13 cellular contexts compared by ENCODE assay signal in genomic region chr3:136925425-136926190, GRCh38. TPM values are rescaled to one million over a fixed set of nuclear protein-coding genes. Genes with fewer than 3 reads are reported as not detected.
A peak's percentile ranks its signal among the peaks of the same experiment; 100 is the strongest.
DNase-seq lines count a peak whose midpoint lies in the region; ATAC-seq and TF ChIP-seq lines count a peak whose summit lies in the region.
"Had no signal": no experiment of that assay in that cellular context is flagged by ENCODE, and none has a peak within 500 bp of the region (broad histone marks: within the 10 kb centered on the region; RNA-seq: fewer than 3 reads in every experiment).

No MANE protein-coding gene starts in this region.

- H3K9me2 ChIP-seq in SK-N-SH: 0 out of 2 replicates have a peak, but pooled peaks cover 2% of the 10 kb centered on the region

- H3K4me3 ChIP-seq in fibroblast of the aortic adventitia (ENCODE audit: low read depth, low read length) (no peak overlapping the region), lower lobe of right lung (no peak overlapping the region), SK-N-SH (ENCODE audit: low read depth in 2 of 2, low read length in 1 of 2) (no peak overlapping the region)
- H3K4me3 ChIP-seq: esophagus squamous epithelium, MG63 had no signal

- H3K27me3 ChIP-seq in CD4-positive, alpha-beta T cell (ENCODE audit: control insufficient read depth, insufficient read depth, low read length): no peaks in the 10 kb centered on the region
- H3K27me3 ChIP-seq in lower lobe of right lung (ENCODE audit: low read depth) (no peaks in the 10 kb centered on the region), SK-N-SH (ENCODE audit: insufficient read depth) (no peaks in the 10 kb centered on the region)
- H3K27me3 ChIP-seq: esophagus squamous epithelium, MG63 had no signal

- H3K27ac Mint-ChIP-seq in CD4-positive, alpha-beta T cell: peak overlapping the region; percentile 10

- no peak overlapping the region for H3K4me3 Mint-ChIP-seq in CD4-positive, alpha-beta T cell

- H3F3A ChIP-seq in SK-N-SH (replicated peaks; ENCODE audit: insufficient read depth): peaks cover 9% of the 10 kb centered on the region

- H3K9ac ChIP-seq in SK-N-SH: no peak overlapping the region

- H3K36me3 ChIP-seq in lower lobe of right lung: no peaks in the 10 kb centered on the region
- peaks cover 13 to 15% of the 10 kb centered on the region in 2 experiments for H3K36me3 ChIP-seq in SK-N-SH (replicated peaks in 1 of 2; ENCODE audit: control insufficient read depth in 1 of 2, insufficient read depth in 2 of 2, low read length in 1 of 2)

- H3K4me2 ChIP-seq in SK-N-SH: no peak overlapping the region

- TF ChIP-seq RAD21 in SK-N-SH (IDR thresholded peaks at IDR 0.05; ENCODE audit: low read length): no peak

- H3K4me1 ChIP-seq in lower lobe of right lung (peaks cover 29% of the 10 kb centered on the region), SK-N-SH (ENCODE audit: control insufficient read depth in 1 of 2, insufficient read depth in 2 of 2, low read depth in 1 of 2, low read length in 1 of 2) (no peaks in the 10 kb centered on the region; a peak in 1 of 4 replicates)
- H3K4me1 ChIP-seq: Caco-2 had no signal

- no peak for TF ChIP-seq EP300 in SK-N-SH (IDR thresholded peaks at IDR 0.05; ENCODE audit: borderline replicate concordance in 1 of 2, low read depth in 1 of 2, low read length in 1 of 2)

- no peak overlapping the region for H3K27ac ChIP-seq in CD4-positive, alpha-beta T cell (ENCODE audit: low read depth, low read length)
- H3K27ac ChIP-seq in lower lobe of right lung: no peak overlapping the region
- H3K27ac ChIP-seq in SK-N-SH (ENCODE audit: low read depth in 2 of 2, low read length in 1 of 2): no peak overlapping the region
- H3K27ac ChIP-seq: esophagus squamous epithelium had no signal

- POLR2A ChIA-PET in CD4-positive, alpha-beta T cell (lab: Charles Lee): interaction anchor here (0.9 to 3.0 kb wide), 2 partner anchors 27 to 63 kb away, joined by 3 to 12 read pairs; partner anchors contain the start of gene NCK1
- POLR2A ChIA-PET in SK-N-SH (lab: Yijun Ruan, JAX): no interaction called here

- H4K20me1 ChIP-seq in SK-N-SH (ENCODE audit: insufficient read depth): 0 out of 2 replicates have a peak, but pooled peaks cover 6% of the 10 kb centered on the region

- no peaks in the 10 kb centered on the region for H3K9me3 Mint-ChIP-seq in CD4-positive, alpha-beta T cell

- no peaks in the 10 kb centered on the region for H3K27me3 Mint-ChIP-seq in CD4-positive, alpha-beta T cell

- H3K4me1 Mint-ChIP-seq in CD4-positive, alpha-beta T cell (ENCODE audit: low read depth): peaks cover 75% of the 10 kb centered on the region

- CTCF ChIA-PET in CD4-positive, alpha-beta T cell (lab: Charles Lee): no interaction called here
- CTCF ChIA-PET in SK-N-SH (lab: Yijun Ruan, JAX): interaction anchor here (0.6 to 1.0 kb wide), 3 partner anchors 10 to 88 kb away, joined by 3 to 4 read pairs (median 4); no protein-coding TSS in a partner anchor

- H3K9me3 ChIP-seq in CD4-positive, alpha-beta T cell (ENCODE audit: control insufficient read depth, low read length): no peaks in the 10 kb centered on the region
- H3K9me3 ChIP-seq in lower lobe of right lung (no peaks in the 10 kb centered on the region), SK-N-SH (no peaks in the 10 kb centered on the region)
- H3K9me3 ChIP-seq: esophagus squamous epithelium had no signal

- intact Hi-C loops in CD4-positive, alpha-beta T cell (cut with DNase I, micrococcal nuclease): loop anchor here (2.0 to 10.0 kb wide), 2 partner anchors 13 to 171 kb away; partner anchors contain the start of gene STAG1 (in 1 of the 2)
- intact Hi-C loops in lower lobe of right lung (cut with DNase I): no loop called here

- peaks cover 55% of the 10 kb centered on the region for H3K79me2 ChIP-seq in SK-N-SH (ENCODE audit: insufficient read depth)

- peaks cover 34% of the 10 kb centered on the region for H3K36me3 Mint-ChIP-seq in CD4-positive, alpha-beta T cell (ENCODE audit: low read depth)

- DNase-seq in CD4-positive, alpha-beta T cell: no peak
- DNase-seq in fibroblast of the aortic adventitia (ENCODE audit: low read depth) (peak; percentile 7), lower lobe of right lung (no peak), SK-N-SH (no peak)
- DNase-seq: activated CD4-positive, alpha-beta T cell treated with anti-CD3 and anti-CD28 coated beads for 1 hour; activated gamma-delta T cell; Caco-2; esophagus squamous epithelium; MG63 had no signal

- TF ChIP-seq CTCF in CD4-positive, alpha-beta T cell (IDR thresholded peaks at IDR 0.05): no peak
- TF ChIP-seq CTCF in fibroblast of the aortic adventitia (IDR thresholded peaks at IDR 0.05; ENCODE audit: insufficient read depth, low read length) (no peak), lower lobe of right lung (IDR thresholded peaks at IDR 0.05) (no peak), SK-N-SH (IDR thresholded peaks at IDR 0.05) (no peak)

- H2AFZ ChIP-seq in SK-N-SH (ENCODE audit: low read depth): no peak overlapping the region

- 85% methylated on average over 7 of the region's 7 CpGs for WGBS in SK-N-SH (ENCODE audit: low lambda C conversion rate)

- no peak for ATAC-seq in CD4-positive, alpha-beta T cell (ENCODE audit: poor library complexity)
- ATAC-seq in GM19397 (IDR thresholded peaks at IDR 0.05; ENCODE audit: unreplicated experiment) (peak; percentile 58), HG03378 (IDR thresholded peaks at IDR 0.05; ENCODE audit: unreplicated experiment) (peak; percentile 45), lower lobe of right lung (no peak), GM21360 (IDR thresholded peaks at IDR 0.05; ENCODE audit: unreplicated experiment) (no peak), HG02884 (IDR thresholded peaks at IDR 0.05; ENCODE audit: unreplicated experiment) (no peak)

TF ChIP-seq in SK-N-SH, 30 proteins besides CTCF, POLR2A, EP300 and RAD21:
- TF ChIP-seq USF1 (IDR thresholded peaks at IDR 0.05; ENCODE audit: borderline replicate concordance, low read depth) (no peak), FOSL2 (IDR thresholded peaks at IDR 0.05; ENCODE audit: borderline replicate concordance, low read depth) (no peak), USF2 (IDR thresholded peaks at IDR 0.05; ENCODE audit: borderline replicate concordance, low read depth, low read length) (no peak), POLR2AphosphoS5 (IDR thresholded peaks at IDR 0.05; ENCODE audit: low read depth, low read length) (no peak), MXI1 (IDR thresholded peaks at IDR 0.05; ENCODE audit: low read depth, low read length) (no peak), TAF1 (IDR thresholded peaks at IDR 0.05; ENCODE audit: borderline replicate concordance, low read depth, low read length) (no peak), TCF12 (IDR thresholded peaks at IDR 0.05) (no peak), TEAD4 (IDR thresholded peaks at IDR 0.05; ENCODE audit: borderline replicate concordance, insufficient read depth) (no peak)

RNA-seq across cellular contexts. Expression of gene IL20RB, which starts 32.2 kb away (rescaled TPM):
- 1 to 10 TPM; 1.5 to 2.2 TPM for total RNA-seq in CD4-positive, alpha-beta T cell
- 3.9 and 4.6 TPM in 2 replicates for total RNA-seq in fibroblast of the aortic adventitia (ENCODE audit: low replicate concordance)
- 1.8 TPM for total RNA-seq in lower lobe of right lung
- 0.58 and 0.78 TPM in 2 replicates for polyA plus RNA-seq in SK-N-SH (2012; rRNA removed)
- 0.33 and 0.43 TPM in 2 replicates for polyA plus RNA-seq in SK-N-SH (2012; cell fraction: cytosol; rRNA removed)
- 1.8 and 2.7 TPM in 2 replicates for polyA plus RNA-seq in SK-N-SH (2012; cell fraction: nucleus; rRNA removed)

Comparison
In these comparisons a context has a peak if more than half of its experiments do, and no peak if none do; other contexts are left out.
1. ATAC-seq: peak in GM19397 (single experiment) and HG03378 (single experiment); none in CD4-positive, alpha-beta T cell (single experiment), lower lobe of right lung (0 of 2), GM21360 (single experiment) and HG02884 (single experiment).